Comparison of ENCODE assay signal across 17 cellular contexts in genomic region chr12:93325855-93326254, GRCh38. TPM values are rescaled to one million over a fixed set of nuclear protein-coding genes. Genes with fewer than 3 reads are reported as not detected.
DNase-seq lines count a peak whose midpoint lies in the region; ATAC-seq and TF ChIP-seq lines count a peak whose summit lies in the region.
"Had no signal": no experiment of that assay in that cellular context is flagged by ENCODE, and none has a peak within 500 bp of the region (broad histone marks: within the 10 kb centered on the region; RNA-seq: fewer than 3 reads in every experiment).

No MANE protein-coding gene starts in this region.

- H3K4me2 ChIP-seq in fibroblast of lung (ENCODE audit: extremely low read depth, insufficient read depth, low read length), result no peak overlapping the region
- H3K4me2 ChIP-seq: BLaER1 had no signal

- no peaks in the 10 kb centered on the region for H3K9me3 Mint-ChIP-seq in WTC11
- H3K9me3 Mint-ChIP-seq: memory B cell, nephron progenitor cell had no signal

- POLR2A ChIA-PET in WTC11 (lab: Charles Lee), result no interaction called here

- peak overlapping the region; percentile 47 for H3K27ac ChIP-seq in RWPE2 (ENCODE audit: poor library complexity, severe bottlenecking)
- H3K27ac ChIP-seq in fibroblast of lung (ENCODE audit: insufficient read depth, low read length), result no peak overlapping the region
- H3K27ac ChIP-seq: BLaER1, brain microvascular endothelial cell, right atrium auricular region had no signal

- no peaks in the 10 kb centered on the region for H4K20me1 ChIP-seq in fibroblast of lung (ENCODE audit: control insufficient read depth, extremely low read depth, insufficient read depth, low read length)
- H4K20me1 ChIP-seq: BLaER1 had no signal

- H3K36me3 Mint-ChIP-seq in WTC11, result no peaks in the 10 kb centered on the region
- H3K36me3 Mint-ChIP-seq: memory B cell had no signal

- H3K36me3 ChIP-seq in RWPE2 (ENCODE audit: low read depth), result no peaks in the 10 kb centered on the region
- H3K36me3 ChIP-seq in fibroblast of lung (ENCODE audit: control insufficient read depth, insufficient read depth, low read length), result no peaks in the 10 kb centered on the region
- H3K36me3 ChIP-seq: BLaER1, brain microvascular endothelial cell, right atrium auricular region had no signal

- DNase-seq in HCEC 1CT (peak; percentile 92), RWPE2 (ENCODE audit: low spot score) (peak; percentile 52), fibroblast of lung (ENCODE audit: low read depth in 2 of 2) (peak; percentile 59 to 98), pulmonary artery endothelial cell (ENCODE audit: low read depth, low spot score) (peak; percentile 30), germinal center (ENCODE audit: low spot score) (no peak), WTC11 (ENCODE audit: low spot score) (no peak), UCSD-AML1 (lab: John Stamatoyannopoulos, UW; ENCODE audit: unreplicated experiment) (no peak)
- DNase-seq: activated CD4-positive, CD25-positive, alpha-beta regulatory T cell; brain microvascular endothelial cell; effector CD4-positive, alpha-beta T cell; NCI-H1694 treated with DMSO at 0.1 percent for 48 hours; NCI-H446 treated with DMSO at 0.1 percent for 48 hours; nephron progenitor cell had no signal

- TF ChIP-seq CTCF in RWPE2 (IDR thresholded peaks at IDR 0.05; ENCODE audit: poor library complexity, severe bottlenecking), result no peak
- no peak for TF ChIP-seq CTCF in fibroblast of lung (conservative IDR thresholded peaks at IDR 0.05 in 1 of 2, IDR thresholded peaks at IDR 0.05 in 1 of 2; ENCODE audit: low read depth in 1 of 2, low read length in 2 of 2)
- TF ChIP-seq CTCF in WTC11 (IDR thresholded peaks at IDR 0.05), result no peak

- H2AFZ ChIP-seq in fibroblast of lung (ENCODE audit: low read length), result no peak overlapping the region

- H3K4me3 Mint-ChIP-seq in WTC11, result no peak overlapping the region
- H3K4me3 Mint-ChIP-seq: memory B cell, nephron progenitor cell had no signal

- H3K27ac Mint-ChIP-seq in WTC11, result no peak overlapping the region
- H3K27ac Mint-ChIP-seq: memory B cell, nephron progenitor cell had no signal

- H3K9me3 ChIP-seq in RWPE2 (ENCODE audit: severe bottlenecking) (no peaks in the 10 kb centered on the region), fibroblast of lung (ENCODE audit: control insufficient read depth, insufficient read depth, low read depth, low read length) (no peaks in the 10 kb centered on the region)
- H3K9me3 ChIP-seq: BLaER1, right atrium auricular region had no signal

- no peaks in the 10 kb centered on the region for H3K79me2 ChIP-seq in fibroblast of lung (ENCODE audit: control insufficient read depth, insufficient read depth, low read length)

- no peaks in the 10 kb centered on the region for H3K4me1 Mint-ChIP-seq in WTC11

- CTCF ChIA-PET in WTC11 (lab: Charles Lee), result no interaction called here

- H3K9ac ChIP-seq in fibroblast of lung (ENCODE audit: insufficient read depth, low read length), result no peak overlapping the region
- H3K9ac ChIP-seq: BLaER1 had no signal

- peak; percentile 91 for ATAC-seq in RWPE2 (ENCODE audit: low read depth)
- ATAC-seq in GM21529 (IDR thresholded peaks at IDR 0.05; ENCODE audit: unreplicated experiment), result no peak
- no peak for ATAC-seq in WTC11

- no peak overlapping the region for H3K4me3 ChIP-seq in RWPE2 (ENCODE audit: severe bottlenecking)
- no peak overlapping the region for H3K4me3 ChIP-seq in fibroblast of lung (replicated peaks in 1 of 4; ENCODE audit: control extremely low read depth in 1 of 4, insufficient read depth in 1 of 4, low read depth in 3 of 4, low read length in 4 of 4)
- H3K4me3 ChIP-seq: BLaER1, right atrium auricular region had no signal

- H3K27me3 ChIP-seq in RWPE2 (ENCODE audit: insufficient read depth, poor library complexity, severe bottlenecking), result no peaks in the 10 kb centered on the region
- H3K27me3 ChIP-seq in fibroblast of lung (ENCODE audit: control insufficient read depth, insufficient read depth, low read length), result no peaks in the 10 kb centered on the region
- H3K27me3 ChIP-seq: BLaER1, brain microvascular endothelial cell, right atrium auricular region had no signal

- H3K4me1 ChIP-seq in RWPE2 (ENCODE audit: insufficient read depth, poor library complexity, severe bottlenecking), result peaks cover 28% of the 10 kb centered on the region
- no peaks in the 10 kb centered on the region for H3K4me1 ChIP-seq in fibroblast of lung (ENCODE audit: control insufficient read depth, extremely low read depth, insufficient read depth, low read length)
- H3K4me1 ChIP-seq: BLaER1, right atrium auricular region had no signal

- no peaks in the 10 kb centered on the region for H3K27me3 Mint-ChIP-seq in WTC11 (ENCODE audit: low read depth)

TF ChIP-seq in WTC11, 78 proteins besides CTCF, POLR2A, EP300 and RAD21 (continues in another document):
- TF ChIP-seq ZNF219 (CRISPR knock-in tag; IDR thresholded peaks at IDR 0.05; ENCODE audit: borderline replicate concordance) (no peak), NFYB (CRISPR knock-in tag; conservative IDR thresholded peaks at IDR 0.05; ENCODE audit: low read depth) (no peak), EMX1 (CRISPR knock-in tag; IDR thresholded peaks at IDR 0.05) (no peak), STAT6 (CRISPR knock-in tag; conservative IDR thresholded peaks at IDR 0.05; ENCODE audit: low read depth) (no peak), NFATC4 (CRISPR knock-in tag; IDR thresholded peaks at IDR 0.05) (no peak), ZSCAN18 (CRISPR knock-in tag; IDR thresholded peaks at IDR 0.05) (no peak), ZNF281 (CRISPR knock-in tag; IDR thresholded peaks at IDR 0.05) (no peak), CBFB (CRISPR knock-in tag; IDR thresholded peaks at IDR 0.05; ENCODE audit: low read depth) (no peak), ERG (CRISPR knock-in tag; IDR thresholded peaks at IDR 0.05) (no peak), ZNF317 (CRISPR knock-in tag; IDR thresholded peaks at IDR 0.05; ENCODE audit: borderline replicate concordance, low read depth) (no peak)

RNA-seq across cellular contexts. Expression of gene NUDT4, which starts 51.9 kb away (rescaled TPM):
- total RNA-seq in fibroblast of lung, result 73.5 and 80.9 TPM in 2 replicates
- 56.6 and 60.3 TPM in 2 replicates for polyA plus RNA-seq in fibroblast of lung
- polyA plus RNA-seq in fibroblast of lung (2012), result 37.7 and 41.5 TPM in 2 replicates
- 5.1 and 7.3 TPM in 2 replicates for polyA minus RNA-seq in fibroblast of lung (ENCODE audit: low replicate concordance)
- total RNA-seq in pulmonary artery endothelial cell, result 137 and 149 TPM in 2 replicates
- 51.3 to 56.9 TPM (median 56.5 TPM) in 3 replicates for total RNA-seq in WTC11 (2021)

Comparison
In these comparisons a context has a peak if more than half of its experiments do, and no peak if none do; other contexts are left out.
1. DNase-seq: peak in HCEC 1CT (single experiment), RWPE2 (single experiment), fibroblast of lung (2 of 2) and pulmonary artery endothelial cell (single experiment); none in germinal center (single experiment), WTC11 (single experiment) and UCSD-AML1 (single experiment).